ENCODE assay signal across 1 cellular context in genomic region chr20:43452404-43453126, GRCh38.
TF ChIP-seq lines count a peak whose summit lies in the region.

No MANE protein-coding gene starts in this region.

TF ChIP-seq in HepG2, 621 proteins besides CTCF, POLR2A, EP300 and RAD21 (continued from another document and continues in another):
- no peak for TF ChIP-seq MBD4 (IDR thresholded peaks at IDR 0.05; ENCODE audit: borderline replicate concordance, low read length)
- peak; percentile 96 for TF ChIP-seq RXRB (CRISPR knock-in tag; IDR thresholded peaks at IDR 0.05; ENCODE audit: borderline replicate concordance)
- TF ChIP-seq ZNF274 (CRISPR knock-in tag; IDR thresholded peaks at IDR 0.05) = no peak
- peak; percentile 56 for TF ChIP-seq PAXIP1 (CRISPR knock-in tag; conservative IDR thresholded peaks at IDR 0.05)
- no peak for TF ChIP-seq NR2C2 (CRISPR knock-in tag; IDR thresholded peaks at IDR 0.05; ENCODE audit: borderline replicate concordance)
- no peak for TF ChIP-seq HNRNPL (IDR thresholded peaks at IDR 0.05; ENCODE audit: low read depth, low read length)
- no peak for TF ChIP-seq BATF2 (CRISPR knock-in tag; IDR thresholded peaks at IDR 0.05)
- no peak for TF ChIP-seq ZNF530 (CRISPR knock-in tag; IDR thresholded peaks at IDR 0.05; ENCODE audit: low read depth)
- TF ChIP-seq NR2F1 (CRISPR knock-in tag; IDR thresholded peaks at IDR 0.05) = peak; percentile 36 to 61; a peak in 2 of 4 replicates
- no peak for TF ChIP-seq ZNF777 (CRISPR knock-in tag; IDR thresholded peaks at IDR 0.05)
- no peak for TF ChIP-seq SATB2 (CRISPR knock-in tag; IDR thresholded peaks at IDR 0.05)
- TF ChIP-seq ZSCAN30 (CRISPR knock-in tag; IDR thresholded peaks at IDR 0.05) = no peak
- no peak for TF ChIP-seq ZNF687 (CRISPR knock-in tag; IDR thresholded peaks at IDR 0.05)
- TF ChIP-seq U2AF1 (optimal IDR thresholded peaks at IDR 0.05; ENCODE audit: low read depth, low read length) = no peak
- TF ChIP-seq NONO (IDR thresholded peaks at IDR 0.05) = no peak
- TF ChIP-seq NONO (CRISPR knock-in tag; conservative IDR thresholded peaks at IDR 0.05) = no peak
- no peak for TF ChIP-seq PBX3 (CRISPR knock-in tag; IDR thresholded peaks at IDR 0.05; ENCODE audit: borderline replicate concordance)
- no peak for TF ChIP-seq ZNF224 (CRISPR knock-in tag; IDR thresholded peaks at IDR 0.05)
- TF ChIP-seq ZBTB34 (CRISPR knock-in tag; IDR thresholded peaks at IDR 0.05) = no peak
- 0 out of 2 replicates have a peak, but pooled peaks have one; percentile 19 for TF ChIP-seq ZNF296 (CRISPR knock-in tag; conservative IDR thresholded peaks at IDR 0.05)
- no peak for TF ChIP-seq ZBTB25 (CRISPR knock-in tag; IDR thresholded peaks at IDR 0.05)
- no peak for TF ChIP-seq MEIS1 (CRISPR knock-in tag; IDR thresholded peaks at IDR 0.05; ENCODE audit: borderline replicate concordance)
- no peak for TF ChIP-seq RAD51 (IDR thresholded peaks at IDR 0.05; ENCODE audit: borderline replicate concordance)
- TF ChIP-seq SP140L (CRISPR knock-in tag; IDR thresholded peaks at IDR 0.05; ENCODE audit: borderline replicate concordance) = no peak
- TF ChIP-seq UBTF (CRISPR knock-in tag; IDR thresholded peaks at IDR 0.05) = 0 out of 2 replicates have a peak, but pooled peaks have one; percentile 10
- TF ChIP-seq HIC2 (CRISPR knock-in tag; IDR thresholded peaks at IDR 0.05; ENCODE audit: low read depth) = no peak
- no peak for TF ChIP-seq ZNF101 (CRISPR knock-in tag; IDR thresholded peaks at IDR 0.05; ENCODE audit: borderline replicate concordance, low read depth)
- TF ChIP-seq ZNF879 (CRISPR knock-in tag; IDR thresholded peaks at IDR 0.05) = no peak
- no peak for TF ChIP-seq SOX5 (CRISPR knock-in tag; IDR thresholded peaks at IDR 0.05; ENCODE audit: borderline replicate concordance)
- no peak for TF ChIP-seq GTF3A (CRISPR knock-in tag; conservative IDR thresholded peaks at IDR 0.05)
- no peak for TF ChIP-seq ZNF343 (CRISPR knock-in tag; IDR thresholded peaks at IDR 0.05)
- no peak for TF ChIP-seq ZNF33A (CRISPR knock-in tag; IDR thresholded peaks at IDR 0.05; ENCODE audit: borderline replicate concordance)
- TF ChIP-seq PRDM4 (CRISPR knock-in tag; IDR thresholded peaks at IDR 0.05; ENCODE audit: borderline replicate concordance) = no peak
- no peak for TF ChIP-seq TFE3 (CRISPR knock-in tag; IDR thresholded peaks at IDR 0.05)
- TF ChIP-seq FOSL2 (CRISPR knock-in tag; IDR thresholded peaks at IDR 0.05) = no peak
- TF ChIP-seq ZNF678 (CRISPR knock-in tag; IDR thresholded peaks at IDR 0.05) = no peak
- TF ChIP-seq FOXA1 (IDR thresholded peaks at IDR 0.05) = no peak
- no peak for TF ChIP-seq FOXA1 (CRISPR knock-in tag; IDR thresholded peaks at IDR 0.05)
- 0 out of 2 replicates have a peak, but pooled peaks have one; percentile 47 for TF ChIP-seq ZNF350 (CRISPR knock-in tag; IDR thresholded peaks at IDR 0.05; ENCODE audit: borderline replicate concordance, low read depth)
- TF ChIP-seq SP2 (CRISPR knock-in tag; IDR thresholded peaks at IDR 0.05) = no peak
- TF ChIP-seq SKI (IDR thresholded peaks at IDR 0.05; ENCODE audit: partially characterized antibody) = no peak
- TF ChIP-seq ARID2 (CRISPR knock-in tag; IDR thresholded peaks at IDR 0.05; ENCODE audit: borderline replicate concordance) = no peak
- 0 out of 2 replicates have a peak, but pooled peaks have one; percentile 33 for TF ChIP-seq ZNF547 (CRISPR knock-in tag; IDR thresholded peaks at IDR 0.05)
- no peak for TF ChIP-seq MED13 (CRISPR knock-in tag; IDR thresholded peaks at IDR 0.05)
- TF ChIP-seq NFE2L2 (IDR thresholded peaks at IDR 0.05; ENCODE audit: low read length) = no peak
